In the genomic region with DNA sequence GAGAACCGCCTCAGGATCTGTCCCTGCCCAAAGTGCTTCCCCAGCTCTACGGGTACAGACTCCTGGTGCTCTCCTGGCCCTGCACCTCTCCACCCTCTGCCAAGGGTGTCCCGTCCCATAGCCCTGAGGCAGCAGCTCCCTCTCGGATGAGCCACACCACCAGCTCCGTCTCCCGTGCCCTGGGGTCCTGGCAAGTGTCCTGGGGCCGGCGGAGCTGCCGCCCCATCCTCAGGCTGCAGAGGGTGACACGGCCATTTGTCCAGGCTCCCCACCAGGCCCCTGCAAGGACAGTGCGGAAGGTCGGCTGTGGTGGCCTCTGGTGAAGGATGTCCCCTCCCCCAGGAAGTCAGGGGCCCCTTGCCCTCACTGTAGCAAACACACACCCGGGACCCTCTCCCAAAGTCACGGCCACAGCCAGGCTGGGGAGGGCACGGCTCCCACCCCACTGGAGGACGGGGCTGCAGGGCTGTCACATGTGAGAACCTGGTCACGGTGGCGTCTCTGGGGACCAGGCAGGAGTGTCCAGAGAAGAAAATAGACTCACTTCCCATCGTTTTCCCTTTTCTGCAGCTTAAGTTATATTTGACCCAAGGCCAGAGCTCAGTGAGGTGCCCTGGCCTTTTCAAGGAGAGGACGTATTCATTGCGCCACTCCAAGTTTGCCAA, we compare ENCODE assay signal across 2 cellular contexts.
TF ChIP-seq lines count a peak whose summit lies in the region.

No MANE protein-coding gene starts in this region.

TF ChIP-seq in IMR-90, 13 proteins besides CTCF, POLR2A, EP300 and RAD21:
- no peak for TF ChIP-seq RCOR1 (IDR thresholded peaks at IDR 0.05; ENCODE audit: insufficient replicate concordance, low read length)
TF ChIP-seq in IMR-90: peak in this region for 0.

TF ChIP-seq in H1, 55 proteins besides CTCF, POLR2A, EP300 and RAD21:
- TF ChIP-seq, protein P1, sequence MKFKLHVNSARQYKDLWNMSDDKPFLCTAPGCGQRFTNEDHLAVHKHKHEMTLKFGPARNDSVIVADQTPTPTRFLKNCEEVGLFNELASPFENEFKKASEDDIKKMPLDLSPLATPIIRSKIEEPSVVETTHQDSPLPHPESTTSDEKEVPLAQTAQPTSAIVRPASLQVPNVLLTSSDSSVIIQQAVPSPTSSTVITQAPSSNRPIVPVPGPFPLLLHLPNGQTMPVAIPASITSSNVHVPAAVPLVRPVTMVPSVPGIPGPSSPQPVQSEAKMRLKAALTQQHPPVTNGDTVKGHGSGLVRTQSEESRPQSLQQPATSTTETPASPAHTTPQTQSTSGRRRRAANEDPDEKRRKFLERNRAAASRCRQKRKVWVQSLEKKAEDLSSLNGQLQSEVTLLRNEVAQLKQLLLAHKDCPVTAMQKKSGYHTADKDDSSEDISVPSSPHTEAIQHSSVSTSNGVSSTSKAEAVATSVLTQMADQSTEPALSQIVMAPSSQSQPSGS (IDR thresholded peaks at IDR 0.05; ENCODE audit: low read length): no peak
- TF ChIP-seq BRCA1 (IDR thresholded peaks at IDR 0.05; ENCODE audit: low read depth, low read length): no peak
- TF ChIP-seq KDM1A (IDR thresholded peaks at IDR 0.05; ENCODE audit: borderline replicate concordance, low read length): no peak
- no peak for TF ChIP-seq PHF8 (conservative IDR thresholded peaks at IDR 0.05; ENCODE audit: low read depth, low read length)
- TF ChIP-seq GABPA (IDR thresholded peaks at IDR 0.05; ENCODE audit: borderline replicate concordance, insufficient read depth, low read length): no peak
- no peak for TF ChIP-seq POU5F1 (IDR thresholded peaks at IDR 0.05; ENCODE audit: low read depth, low read length)
- TF ChIP-seq, protein P2, sequence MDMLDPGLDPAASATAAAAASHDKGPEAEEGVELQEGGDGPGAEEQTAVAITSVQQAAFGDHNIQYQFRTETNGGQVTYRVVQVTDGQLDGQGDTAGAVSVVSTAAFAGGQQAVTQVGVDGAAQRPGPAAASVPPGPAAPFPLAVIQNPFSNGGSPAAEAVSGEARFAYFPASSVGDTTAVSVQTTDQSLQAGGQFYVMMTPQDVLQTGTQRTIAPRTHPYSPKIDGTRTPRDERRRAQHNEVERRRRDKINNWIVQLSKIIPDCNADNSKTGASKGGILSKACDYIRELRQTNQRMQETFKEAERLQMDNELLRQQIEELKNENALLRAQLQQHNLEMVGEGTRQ (IDR thresholded peaks at IDR 0.05; ENCODE audit: low read length): no peak
- TF ChIP-seq TCF12 (IDR thresholded peaks at IDR 0.05; ENCODE audit: low read depth, low read length): no peak
- no peak for TF ChIP-seq MAX (IDR thresholded peaks at IDR 0.05)
